In the genomic region with DNA sequence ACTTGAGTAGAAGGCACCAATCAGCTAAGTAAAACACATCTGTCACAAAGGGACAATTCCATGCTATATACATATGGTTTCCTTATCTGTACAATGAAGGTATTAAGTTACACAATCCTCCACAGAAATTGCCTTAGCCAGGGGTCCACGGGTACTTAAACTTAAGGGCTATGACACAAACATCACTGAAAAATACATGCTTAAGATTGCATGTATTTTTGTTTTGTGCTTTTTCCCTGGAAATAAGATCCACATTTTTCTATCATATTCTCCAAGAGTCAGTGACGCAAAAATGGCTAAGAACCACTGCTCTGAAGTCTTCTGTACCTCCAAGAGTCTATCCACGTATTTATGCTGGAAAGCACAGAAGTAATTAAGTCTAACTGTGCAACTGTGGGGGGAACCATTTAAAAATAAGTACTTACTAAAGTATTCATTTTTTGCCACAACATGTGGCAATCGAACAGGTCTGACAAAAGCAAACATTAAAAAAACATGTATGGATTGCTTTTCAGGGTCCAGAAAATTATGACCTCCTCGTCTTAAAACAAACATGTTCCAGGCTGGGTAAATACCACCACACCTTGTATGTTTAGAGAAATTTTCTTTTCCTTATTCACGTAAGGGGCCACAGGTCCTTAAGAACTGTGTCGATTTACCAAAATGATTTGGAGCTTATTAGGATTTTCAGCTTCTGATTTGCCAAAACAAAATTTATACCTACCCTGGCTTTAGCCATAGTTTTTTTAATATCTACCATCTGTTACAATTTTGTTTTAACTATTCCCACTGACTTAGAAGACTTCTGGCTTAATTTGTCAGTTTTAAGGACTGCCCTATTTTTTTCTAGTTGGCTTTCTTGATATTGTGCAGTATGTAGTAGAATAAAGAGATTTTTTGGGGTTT, we compare ENCODE assay signal across 8 cellular contexts. TPM values are rescaled to one million over a fixed set of nuclear protein-coding genes. Genes with fewer than 3 reads are reported as not detected.
A peak's percentile ranks its signal among the peaks of the same experiment; 100 is the strongest.
DNase-seq lines count a peak whose midpoint lies in the region; ATAC-seq and TF ChIP-seq lines count a peak whose summit lies in the region.

No MANE protein-coding gene starts in this region.

- H3K9me3 Mint-ChIP-seq in activated CD8-positive, alpha-beta T cell treated with anti-CD3 and anti-CD28 coated beads, Interleukin-2, amount 10 ng/mL, durations not matched to agents 7 days and 5 days (ENCODE audit: insufficient read depth), result no peaks in the 10 kb centered on the region
- no peaks in the 10 kb centered on the region for H3K9me3 Mint-ChIP-seq in stimulated activated effector memory CD8-positive, alpha-beta T cell treated with anti-CD3 and anti-CD28 coated beads, Interleukin-12 subunit alpha, Interleukin-12 subunit beta, amount 100 ng/mL, for 72 hours

- POLR2A ChIA-PET in HEK293 (lab: Yijun Ruan, JAX) (interaction anchor here (0.9 to 1.4 kb wide), 4 partner anchors 14 to 145 kb away, joined by 3 to 6 read pairs (median 4); no protein-coding TSS in a partner anchor), RWPE1 (lab: Yijun Ruan, JAX; ENCODE audit: low non-redundant PET) (no interaction called here)
- POLR2A ChIA-PET in activated CD8-positive, alpha-beta T cell treated with anti-CD3 and anti-CD28 coated beads, Interleukin-2, amount 10 ng/mL, durations not matched to agents 7 days and 5 days (lab: Charles Lee), result interaction anchor here (0.8 to 2.8 kb wide), 8 partner anchors 10 to 179 kb away, joined by 3 to 18 read pairs (median 5); partner anchors contain the start of gene SLC38A1

- peaks cover 72% of the 10 kb centered on the region for H3K36me3 Mint-ChIP-seq in activated CD8-positive, alpha-beta T cell treated with anti-CD3 and anti-CD28 coated beads, Interleukin-2, amount 10 ng/mL, durations not matched to agents 7 days and 5 days (ENCODE audit: low read depth)
- H3K36me3 Mint-ChIP-seq in stimulated activated effector memory CD8-positive, alpha-beta T cell treated with anti-CD3 and anti-CD28 coated beads, Interleukin-12 subunit alpha, Interleukin-12 subunit beta, amount 100 ng/mL, for 72 hours, result peaks cover 88% of the 10 kb centered on the region

- intact Hi-C loops in head of caudate nucleus (cut with DNase I), result loop anchor here (5.0 kb wide), 1 partner anchor 377 kb away; the partner anchor contains the start of gene SCAF11

- peaks cover 70% of the 10 kb centered on the region for H3K4me1 Mint-ChIP-seq in activated CD8-positive, alpha-beta T cell treated with anti-CD3 and anti-CD28 coated beads, Interleukin-2, amount 10 ng/mL, durations not matched to agents 7 days and 5 days (ENCODE audit: low read depth)
- H3K4me1 Mint-ChIP-seq in stimulated activated effector memory CD8-positive, alpha-beta T cell treated with anti-CD3 and anti-CD28 coated beads, Interleukin-12 subunit alpha, Interleukin-12 subunit beta, amount 100 ng/mL, for 72 hours, result peaks cover 54% of the 10 kb centered on the region

- peaks cover 32 to 65% of the 10 kb centered on the region in 2 experiments for H3K36me3 ChIP-seq in HEK293 (ENCODE audit: control insufficient read depth in 2 of 2, insufficient read depth in 1 of 2, low read length in 2 of 2)

- TF ChIP-seq CTCF in HEK293 (tag by site-specific recombination; IDR thresholded peaks at IDR 0.05), result no peak
- no peak for TF ChIP-seq CTCF in RWPE1 (conservative IDR thresholded peaks at IDR 0.05; ENCODE audit: low read depth)

- CTCF ChIA-PET in HEK293 (lab: Yijun Ruan, JAX) (interaction anchor here (0.7 kb wide), 1 partner anchor 309 kb away, joined by 3 read pairs; no protein-coding TSS in a partner anchor), RWPE1 (lab: Yijun Ruan, JAX) (no interaction called here)
- CTCF ChIA-PET in activated CD8-positive, alpha-beta T cell treated with anti-CD3 and anti-CD28 coated beads, Interleukin-2, amount 10 ng/mL, durations not matched to agents 7 days and 5 days (lab: Charles Lee), result interaction anchor here (0.6 to 3.1 kb wide), 7 partner anchors 8 to 292 kb away, joined by 3 to 9 read pairs (median 5); partner anchors contain the start of gene SLC38A1

- H3K27me3 Mint-ChIP-seq in activated CD8-positive, alpha-beta T cell treated with anti-CD3 and anti-CD28 coated beads, Interleukin-2, amount 10 ng/mL, durations not matched to agents 7 days and 5 days (ENCODE audit: low read depth), result peaks cover 2% of the 10 kb centered on the region

- H3K4me3 ChIP-seq in HEK293 (ENCODE audit: low read depth, low read length) (peak overlapping the region; percentile 96), iPS-11a (ENCODE audit: low read depth, low read length) (peak overlapping the region; percentile 99)

- H3K9me3 ChIP-seq in HEK293 (ENCODE audit: control insufficient read depth, insufficient read depth, low read depth, low read length), result no peaks in the 10 kb centered on the region

- ATAC-seq in activated CD8-positive, alpha-beta T cell treated with anti-CD3 and anti-CD28 coated beads, Interleukin-2, amount 10 ng/mL, durations not matched to agents 7 days and 5 days, result no peak
- no peak for ATAC-seq in stimulated activated effector memory CD8-positive, alpha-beta T cell treated with anti-CD3 and anti-CD28 coated beads, Interleukin-12 subunit alpha, Interleukin-12 subunit beta, amount 100 ng/mL, for 72 hours
- ATAC-seq in GM21360 (IDR thresholded peaks at IDR 0.05; ENCODE audit: unreplicated experiment), result no peak

- H3K27ac Mint-ChIP-seq in activated CD8-positive, alpha-beta T cell treated with anti-CD3 and anti-CD28 coated beads, Interleukin-2, amount 10 ng/mL, durations not matched to agents 7 days and 5 days, result peak overlapping the region; percentile 96
- H3K27ac Mint-ChIP-seq in stimulated activated effector memory CD8-positive, alpha-beta T cell treated with anti-CD3 and anti-CD28 coated beads, Interleukin-12 subunit alpha, Interleukin-12 subunit beta, amount 100 ng/mL, for 72 hours, result peak overlapping the region; percentile 100

- H3K27ac ChIP-seq in HEK293 (ENCODE audit: extremely low read depth, low read depth, low read length), result 0 out of 2 replicates have a peak overlapping the region, but pooled peaks have one; percentile 7
- no peak overlapping the region for H3K27ac ChIP-seq in RWPE1

- peak overlapping the region; percentile 89 for H3K4me3 Mint-ChIP-seq in activated CD8-positive, alpha-beta T cell treated with anti-CD3 and anti-CD28 coated beads, Interleukin-2, amount 10 ng/mL, durations not matched to agents 7 days and 5 days
- H3K4me3 Mint-ChIP-seq in stimulated activated effector memory CD8-positive, alpha-beta T cell treated with anti-CD3 and anti-CD28 coated beads, Interleukin-12 subunit alpha, Interleukin-12 subunit beta, amount 100 ng/mL, for 72 hours, result peak overlapping the region; percentile 93

- DNase-seq in activated CD8-positive, alpha-beta T cell treated with anti-CD3 and anti-CD28 coated beads, Interleukin-2, amount 10 ng/mL, durations not matched to agents 7 days and 5 days, result no peak
- DNase-seq in stimulated activated effector memory CD8-positive, alpha-beta T cell treated with anti-CD3 and anti-CD28 coated beads, Interleukin-12 subunit alpha, Interleukin-12 subunit beta, amount 100 ng/mL, for 72 hours (ENCODE audit: low spot score in 2 of 2), result no peak
- no peak for DNase-seq in DMS 273 (lab: John Stamatoyannopoulos, UW; ENCODE audit: unreplicated experiment)
- no peak for DNase-seq in head of caudate nucleus
- DNase-seq in RWPE1 (ENCODE audit: low spot score), result no peak

- H3K4me1 ChIP-seq in HEK293 (ENCODE audit: control insufficient read depth, insufficient read depth, low read length), result peaks cover 35% of the 10 kb centered on the region

TF ChIP-seq in HEK293, 187 proteins besides CTCF, POLR2A, EP300 and RAD21 (continues in another document):
- TF ChIP-seq ZXDB (tag by site-specific recombination; IDR thresholded peaks at IDR 0.05) (peak; percentile 37), ZNF629 (tag by site-specific recombination; IDR thresholded peaks at IDR 0.05) (0 out of 2 replicates have a peak, but pooled peaks have one; percentile 15), PRDM6 (tag by site-specific recombination; IDR thresholded peaks at IDR 0.05) (peak; percentile 89), ZNF2 (tag by site-specific recombination; IDR thresholded peaks at IDR 0.05) (peak; percentile 57; the same call in 1 of the 2 replicates), ZNF10 (tag by site-specific recombination; IDR thresholded peaks at IDR 0.05) (0 out of 2 replicates have a peak, but pooled peaks have one; percentile 17), ZFHX2 (tag by site-specific recombination; conservative IDR thresholded peaks at IDR 0.05) (no peak), ZBTB8A (tag by site-specific recombination; IDR thresholded peaks at IDR 0.05) (peak; percentile 19; the same call in 1 of the 2 replicates), SP7 (tag by site-specific recombination; IDR thresholded peaks at IDR 0.05) (0 out of 2 replicates have a peak, but pooled peaks have one; percentile 26)
- TF ChIP-seq, protein P1, sequence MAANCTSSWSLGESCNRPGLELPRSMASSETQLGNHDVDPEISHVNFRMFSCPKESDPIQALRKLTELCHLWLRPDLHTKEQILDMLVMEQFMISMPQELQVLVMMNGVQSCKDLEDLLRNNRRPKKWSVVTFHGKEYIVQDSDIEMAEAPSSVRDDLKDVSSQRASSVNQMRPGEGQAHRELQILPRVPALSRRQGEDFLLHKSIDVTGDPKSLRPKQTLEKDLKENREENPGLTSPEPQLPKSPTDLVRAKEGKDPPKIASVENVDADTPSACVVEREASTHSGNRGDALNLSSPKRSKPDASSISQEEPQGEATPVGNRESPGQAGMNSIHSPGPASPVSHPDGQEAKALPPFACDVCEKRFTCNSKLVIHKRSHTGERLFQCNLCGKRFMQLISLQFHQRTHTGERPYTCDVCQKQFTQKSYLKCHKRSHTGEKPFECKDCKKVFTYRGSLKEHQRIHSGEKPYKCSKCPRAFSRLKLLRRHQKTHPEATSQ (tag by site-specific recombination; IDR thresholded peaks at IDR 0.05), result no peak

RNA-seq across cellular contexts. Expression of gene SLC38A2, which starts 2.8 kb away (rescaled TPM):
- 100 to 1,000 TPM; 194 to 200 TPM for total RNA-seq in activated CD8-positive, alpha-beta T cell treated with anti-CD3 and anti-CD28 coated beads, Interleukin-2, amount 10 ng/mL, durations not matched to agents 7 days and 5 days
